In genomic region chr1:155130272-155131006, GRCh38 we compare ENCODE assay signal across 8 cellular contexts. TPM values are rescaled to one million over a fixed set of nuclear protein-coding genes. Genes with fewer than 3 reads are reported as not detected.
A peak's percentile ranks its signal among the peaks of the same experiment; 100 is the strongest.
DNase-seq lines count a peak whose midpoint lies in the region; ATAC-seq and TF ChIP-seq lines count a peak whose summit lies in the region.

No MANE protein-coding gene starts in this region.

- intact Hi-C loops in left cardiac atrium (cut with DNase I): no loop called here
- intact Hi-C loops in naive thymus-derived CD4-positive, alpha-beta T cell (cut with micrococcal nuclease): no loop called here

- H3K4me3 ChIP-seq in right atrium auricular region: peak overlapping the region; percentile 79 to 82
- no peak overlapping the region for H3K4me3 ChIP-seq in naive thymus-derived CD4-positive, alpha-beta T cell (ENCODE audit: low read length)

- no peaks in the 10 kb centered on the region for H3K9me3 Mint-ChIP-seq in endothelial cell (ENCODE audit: unreplicated experiment)
- H3K9me3 Mint-ChIP-seq in naive thymus-derived CD4-positive, alpha-beta T cell: no peaks in the 10 kb centered on the region

- ATAC-seq in left cardiac atrium: no peak
- ATAC-seq in naive thymus-derived CD4-positive, alpha-beta T cell: no peak

- peak overlapping the region; percentile 91 to 94 for H3K27ac ChIP-seq in right atrium auricular region
- H3K27ac ChIP-seq in naive thymus-derived CD4-positive, alpha-beta T cell (ENCODE audit: low read depth, low read length): peak overlapping the region; percentile 55

- H3K27me3 Mint-ChIP-seq in endothelial cell (ENCODE audit: unreplicated experiment): peaks cover 23% of the 10 kb centered on the region
- H3K27me3 Mint-ChIP-seq in naive thymus-derived CD4-positive, alpha-beta T cell: peaks cover 0 to 44% (median 7%) of the 10 kb centered on the region in 5 donors

- DNase-seq in right atrium auricular region (ENCODE audit: low spot score) (no peak), left cardiac atrium (no peak), endothelial cell (ENCODE audit: low spot score) (no peak), EL (no peak), middle frontal gyrus (ENCODE audit: extremely low spot score, low spot score) (no peak), SK-N-DZ (ENCODE audit: low spot score) (no peak), D341Med (ENCODE audit: low spot score) (no peak)
- no peak for DNase-seq in naive thymus-derived CD4-positive, alpha-beta T cell

- POLR2A ChIA-PET in naive thymus-derived CD4-positive, alpha-beta T cell (lab: Charles Lee): interaction anchor here (0.7 to 1.3 kb wide), 5 partner anchors 9 to 113 kb away, joined by 3 to 5 read pairs (median 3); no protein-coding TSS in a partner anchor

- peaks cover 39% of the 10 kb centered on the region for H3K36me3 ChIP-seq in right atrium auricular region
- H3K36me3 ChIP-seq in naive thymus-derived CD4-positive, alpha-beta T cell (ENCODE audit: control insufficient read depth in 2 of 3, insufficient read depth in 3 of 3, low read length in 3 of 3): peaks cover 0 to 18% (median 0%) of the 10 kb centered on the region in 3 experiments

- peak overlapping the region; percentile 79 for H3K27ac Mint-ChIP-seq in endothelial cell (ENCODE audit: unreplicated experiment)
- peak overlapping the region in 8 of 9 donors; percentile 19 to 96 (median 84) for H3K27ac Mint-ChIP-seq in naive thymus-derived CD4-positive, alpha-beta T cell

- H3K4me1 Mint-ChIP-seq in endothelial cell (ENCODE audit: unreplicated experiment): peaks cover 52% of the 10 kb centered on the region
- peaks cover 32 to 57% (median 48%) of the 10 kb centered on the region in 7 donors for H3K4me1 Mint-ChIP-seq in naive thymus-derived CD4-positive, alpha-beta T cell

- no peaks in the 10 kb centered on the region for H3K9me3 ChIP-seq in right atrium auricular region
- no peaks in the 10 kb centered on the region for H3K9me3 ChIP-seq in naive thymus-derived CD4-positive, alpha-beta T cell (ENCODE audit: control insufficient read depth in 2 of 3, low read length in 3 of 3)

- no peaks in the 10 kb centered on the region for H3K27me3 ChIP-seq in right atrium auricular region
- peaks cover 0 to 6% of the 10 kb centered on the region in 2 donors for H3K27me3 ChIP-seq in naive thymus-derived CD4-positive, alpha-beta T cell (ENCODE audit: control insufficient read depth in 2 of 2, insufficient read depth in 2 of 2, low read length in 2 of 2)

- peaks cover 0 to 91% of the 10 kb centered on the region in 2 donors for H3K4me1 ChIP-seq in right atrium auricular region
- peaks cover 30 to 32% of the 10 kb centered on the region in 2 donors for H3K4me1 ChIP-seq in naive thymus-derived CD4-positive, alpha-beta T cell (ENCODE audit: control insufficient read depth in 2 of 2, insufficient read depth in 2 of 2, low read length in 2 of 2)

- CTCF ChIA-PET in naive thymus-derived CD4-positive, alpha-beta T cell (lab: Charles Lee): interaction anchor here (1.6 to 2.9 kb wide), 3 partner anchors 39 to 45 kb away, joined by 4 to 14 read pairs (median 8); partner anchors contain the start of gene KRTCAP2

- peak overlapping the region; percentile 100 for H3K4me3 Mint-ChIP-seq in endothelial cell (ENCODE audit: unreplicated experiment)
- H3K4me3 Mint-ChIP-seq in naive thymus-derived CD4-positive, alpha-beta T cell: peak overlapping the region in 9 of 10 donors; percentile 9 to 97 (median 88)

- TF ChIP-seq CTCF in right atrium auricular region (IDR thresholded peaks at IDR 0.05) (no peak), endothelial cell (IDR thresholded peaks at IDR 0.05; ENCODE audit: unreplicated experiment) (no peak)

- peaks cover 56% of the 10 kb centered on the region for H3K36me3 Mint-ChIP-seq in endothelial cell (ENCODE audit: low read depth, unreplicated experiment)
- peaks cover 0 to 9% (median 2%) of the 10 kb centered on the region in 5 donors for H3K36me3 Mint-ChIP-seq in naive thymus-derived CD4-positive, alpha-beta T cell

RNA-seq across cellular contexts. Expression of gene EFNA1, which starts 2.8 kb away (rescaled TPM):
- total RNA-seq in right atrium auricular region (10 to 100 TPM; 24.8 to 41.4 TPM), left cardiac atrium (10 to 100 TPM; 33.3 to 39.1 TPM), endothelial cell (ENCODE audit: unreplicated experiment) (413 TPM)
- total RNA-seq in naive thymus-derived CD4-positive, alpha-beta T cell: 1 to 10 TPM in 4 of 5 experiments, not detected in 1; 4.0 to 7.3 (median 5.6) TPM
- polyA plus RNA-seq in naive thymus-derived CD4-positive, alpha-beta T cell: 10 to 100 TPM; 11.1 to 16.8 TPM
- polyA plus RNA-seq in SK-N-DZ (2014; cell fraction: cytosol; rRNA removed): 3.2 and 3.8 TPM in 2 replicates
- 3.3 and 4.0 TPM in 2 replicates for polyA plus RNA-seq in SK-N-DZ (2014; cell fraction: nucleus; rRNA removed)

RNA-seq across cellular contexts. Expression of gene SLC50A1, which starts 5.2 kb away (rescaled TPM):
- total RNA-seq in right atrium auricular region (1 to 10 TPM; 3.7 to 10.0 TPM), left cardiac atrium (10 to 100 TPM; 12.2 to 13.0 TPM), endothelial cell (ENCODE audit: unreplicated experiment) (43.9 TPM)
- 10 to 100 TPM; 21.1 to 35.6 (median 24.3) TPM for total RNA-seq in naive thymus-derived CD4-positive, alpha-beta T cell
- polyA plus RNA-seq in naive thymus-derived CD4-positive, alpha-beta T cell: 10 to 100 TPM; 51.0 to 64.8 TPM
- 37.2 and 42.8 TPM in 2 replicates for polyA plus RNA-seq in SK-N-DZ (2014; cell fraction: cytosol; rRNA removed)
- 18.7 and 19.9 TPM in 2 replicates for polyA plus RNA-seq in SK-N-DZ (2014; cell fraction: nucleus; rRNA removed)

RNA-seq across cellular contexts. Expression of gene DPM3, which starts 9.9 kb away (rescaled TPM):
- 10 to 100 TPM; 46.5 to 47.8 TPM for total RNA-seq in right atrium auricular region
- 10 to 100 TPM; 65.8 to 78.6 TPM for total RNA-seq in left cardiac atrium
- total RNA-seq in endothelial cell (ENCODE audit: unreplicated experiment): 39.2 TPM
- 10 to 100 TPM; 29.1 to 50.4 (median 43.8) TPM for total RNA-seq in naive thymus-derived CD4-positive, alpha-beta T cell
- 100 to 1,000 TPM in 1 of 2 donors, 10 to 100 TPM in 1; 99.2 to 128 TPM for polyA plus RNA-seq in naive thymus-derived CD4-positive, alpha-beta T cell
- polyA plus RNA-seq in SK-N-DZ (2014; cell fraction: cytosol; rRNA removed): 102 and 118 TPM in 2 replicates
- 110 and 199 TPM in 2 replicates for polyA plus RNA-seq in SK-N-DZ (2014; cell fraction: nucleus; rRNA removed)

RNA-seq across cellular contexts. Expression of gene KRTCAP2, which starts 42.7 kb away (rescaled TPM):
- 100 to 1,000 TPM; 124 to 147 TPM for total RNA-seq in right atrium auricular region
- 100 to 1,000 TPM; 143 to 156 TPM for total RNA-seq in left cardiac atrium
- 173 TPM for total RNA-seq in endothelial cell (ENCODE audit: unreplicated experiment)
- 100 to 1,000 TPM in 4 of 5 experiments, 10 to 100 TPM in 1; 97.4 to 236 (median 155) TPM for total RNA-seq in naive thymus-derived CD4-positive, alpha-beta T cell
- 100 to 1,000 TPM; 450 to 469 TPM for polyA plus RNA-seq in naive thymus-derived CD4-positive, alpha-beta T cell
- 134 and 157 TPM in 2 replicates for polyA plus RNA-seq in SK-N-DZ (2014; cell fraction: cytosol; rRNA removed)
- polyA plus RNA-seq in SK-N-DZ (2014; cell fraction: nucleus; rRNA removed): 147 and 176 TPM in 2 replicates

RNA-seq across cellular contexts. Expression of gene TRIM46, which starts 43.2 kb away (rescaled TPM):
- total RNA-seq in right atrium auricular region (under 1 TPM in 1 of 2 donors, not detected in 1; 0.20 TPM), left cardiac atrium (under 1 TPM; 0.15 to 0.21 TPM), endothelial cell (ENCODE audit: unreplicated experiment) (8.5 TPM)
- total RNA-seq in naive thymus-derived CD4-positive, alpha-beta T cell: 10 to 100 TPM in 1 of 5 experiments, 1 to 10 TPM in 4; 3.5 to 21.9 (median 4.1) TPM
- 1 to 10 TPM in 1 of 2 donors, under 1 TPM in 1; 0.69 to 1.3 TPM for polyA plus RNA-seq in naive thymus-derived CD4-positive, alpha-beta T cell
- polyA plus RNA-seq in SK-N-DZ (2014; cell fraction: cytosol; rRNA removed): 14.8 and 16.9 TPM in 2 replicates
- polyA plus RNA-seq in SK-N-DZ (2014; cell fraction: nucleus; rRNA removed): 40.2 and 65.8 TPM in 2 replicates
